ENCODE assay signal across 8 cellular contexts in the genomic region with DNA sequence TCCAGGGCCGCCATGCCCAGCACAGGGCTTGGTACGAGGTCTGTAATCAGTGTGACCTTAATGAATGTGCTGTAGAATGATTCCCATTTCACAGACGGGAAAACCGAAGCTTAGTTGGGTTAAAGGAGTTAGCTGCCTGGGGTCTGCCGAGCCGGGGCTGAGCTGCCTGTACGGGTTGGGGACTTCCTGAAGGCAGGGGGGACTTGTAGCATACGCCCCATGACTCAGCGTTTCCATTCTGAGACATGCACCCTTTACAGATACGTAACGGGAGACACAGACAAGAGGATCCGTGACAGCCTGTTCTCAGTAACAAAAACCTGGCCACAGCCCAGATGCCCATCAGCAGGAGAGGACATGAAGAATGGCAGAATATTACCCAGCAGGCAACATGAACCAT. TPM values are rescaled to one million over a fixed set of nuclear protein-coding genes. Genes with fewer than 3 reads are reported as not detected.
DNase-seq lines count a peak whose midpoint lies in the region; ATAC-seq and TF ChIP-seq lines count a peak whose summit lies in the region.
"Not testable (repeated sequence)": the region's sequence is repeated elsewhere in the genome, so short reads cannot be mapped to it uniquely, and the experiment has no call there.

No MANE protein-coding gene starts in this region.

- H3K27me3 Mint-ChIP-seq in CD4-positive, CD25-positive, alpha-beta regulatory T cell; memory B cell: not testable (repeated sequence)

- H3K9me3 Mint-ChIP-seq in CD4-positive, CD25-positive, alpha-beta regulatory T cell; memory B cell: not testable (repeated sequence)

- H3K4me3 ChIP-seq in CD4-positive, CD25-positive, alpha-beta regulatory T cell (ENCODE audit: low read depth, low read length); NB4 (ENCODE audit: low read depth, low read length): not testable (repeated sequence)

- ATAC-seq in CD4-positive, CD25-positive, alpha-beta regulatory T cell (ENCODE audit: low read depth in 2 of 2): peak; percentile 89 to 92
- ATAC-seq in GM21717 (IDR thresholded peaks at IDR 0.05; ENCODE audit: unreplicated experiment) (peak; percentile 57), memory B cell (ENCODE audit: low read depth) (peak; percentile 63)

- peak; percentile 30 to 92 (median 53) for DNase-seq in CD4-positive, CD25-positive, alpha-beta regulatory T cell
- DNase-seq in NB4 (ENCODE audit: low read depth): peak; percentile 90
- DNase-seq in activated CD4-positive, CD25-positive, alpha-beta regulatory T cell treated with anti-CD3 and anti-CD28 coated beads, Interleukin-2, amount 50 U/mL, for 16 hours (ENCODE audit: low read depth, low spot score): peak; percentile 34
- DNase-seq in activated T-helper 1 cell treated with Interleukin-2 at 50 U/mL for 16 hours (ENCODE audit: low read depth): peak; percentile 20
- DNase-seq in dermis blood vessel endothelial cell: peak; percentile 54
- not testable (repeated sequence) for DNase-seq in memory B cell (ENCODE audit: low spot score in 2 of 2)
- peak; percentile 23 to 48 (median 35) for DNase-seq in stimulated activated CD4-positive, alpha-beta T cell treated with anti-CD3 and anti-CD28 coated beads, TNF-alpha, amount 100 ng/mL, for 4 hours (ENCODE audit: low read depth in 3 of 3)

- H3K27ac ChIP-seq in CD4-positive, CD25-positive, alpha-beta regulatory T cell (ENCODE audit: insufficient read depth, low read length, poor library complexity, severe bottlenecking): peak overlapping the region; percentile 5

- H3K36me3 ChIP-seq in CD4-positive, CD25-positive, alpha-beta regulatory T cell (ENCODE audit: control insufficient read depth, insufficient read depth, low read length): not testable (repeated sequence)

- TF ChIP-seq CTCF in NB4 (IDR thresholded peaks at IDR 0.05; ENCODE audit: low read depth, low read length): not testable (repeated sequence)

- not testable (repeated sequence) for H3K27me3 ChIP-seq in CD4-positive, CD25-positive, alpha-beta regulatory T cell (ENCODE audit: control insufficient read depth, insufficient read depth, low read length)

- H3K4me3 Mint-ChIP-seq in CD4-positive, CD25-positive, alpha-beta regulatory T cell: peak overlapping the region; percentile 34 to 71 (median 55)
- not testable (repeated sequence) for H3K4me3 Mint-ChIP-seq in memory B cell

- TF ChIP-seq POLR2A in NB4 (IDR thresholded peaks at IDR 0.05; ENCODE audit: extremely low read depth, insufficient read length): not testable (repeated sequence)

- not testable (repeated sequence) for H3K9me3 ChIP-seq in CD4-positive, CD25-positive, alpha-beta regulatory T cell (ENCODE audit: control insufficient read depth in 2 of 2, low read length in 2 of 2)

- peaks cover 5 to 38% (median 15%) of the 10 kb centered on the region in 4 donors for H3K4me1 Mint-ChIP-seq in CD4-positive, CD25-positive, alpha-beta regulatory T cell
- peaks cover 14% of the 10 kb centered on the region for H3K4me1 Mint-ChIP-seq in memory B cell

- peak overlapping the region; percentile 86 to 95 (median 91) for H3K27ac Mint-ChIP-seq in CD4-positive, CD25-positive, alpha-beta regulatory T cell
- peak overlapping the region; percentile 75 for H3K27ac Mint-ChIP-seq in memory B cell

- not testable (repeated sequence) for H3K36me3 Mint-ChIP-seq in CD4-positive, CD25-positive, alpha-beta regulatory T cell; memory B cell

- not testable (repeated sequence) for H3K4me1 ChIP-seq in CD4-positive, CD25-positive, alpha-beta regulatory T cell (ENCODE audit: control insufficient read depth, insufficient read depth, low read length, poor library complexity, severe bottlenecking)

RNA-seq across cellular contexts. Expression of a gene that starts 23.6 kb away (rescaled TPM):
- 46.3 TPM for total RNA-seq in CD4-positive, CD25-positive, alpha-beta regulatory T cell
- polyA plus RNA-seq in CD4-positive, CD25-positive, alpha-beta regulatory T cell: 100 to 1,000 TPM in 2 of 4 donors, 10 to 100 TPM in 2; 89.0 to 126 (median 97.6) TPM
- total RNA-seq in dermis blood vessel endothelial cell: not detected in 2 replicates

Comparison
In these comparisons a context has a peak if more than half of its experiments do, and no peak if none do; other contexts are left out.
1. RNA of a gene that starts 23.6 kb away (total RNA-seq): 46.3 TPM in CD4-positive, CD25-positive, alpha-beta regulatory T cell (single experiment); not detected in dermis blood vessel endothelial cell; every median in the first group is over 10 times any median in the second.
2. Peak in every context shown above with its lines, with median percentiles within 50 percentile points of each other: ATAC-seq.